Comparison of ENCODE assay signal across 18 cellular contexts in genomic region chr19:54541712-54542111, GRCh38. TPM values are rescaled to one million over a fixed set of nuclear protein-coding genes. Genes with fewer than 3 reads are reported as not detected.
"Had no signal": no experiment of that assay in that cellular context is flagged by ENCODE, and none has a peak within 500 bp of the region (broad histone marks: within the 10 kb centered on the region; RNA-seq: fewer than 3 reads in every experiment).

No MANE protein-coding gene starts in this region.

- H3K27me3 ChIP-seq: adrenal gland, cardiac muscle cell, right lobe of liver had no signal

- H3K4me1 ChIP-seq: adrenal gland, gastroesophageal sphincter, heart right ventricle, psoas muscle, right lobe of liver, stomach had no signal

- DNase-seq: activated CD4-positive, alpha-beta T cell treated with anti-CD3 and anti-CD28 coated beads, Interleukin-2, amount 50 U/mL, for 4 hours; activated naive CD4-positive, alpha-beta T cell treated with Interleukin-2 at 50 U/mL for 16 hours; adrenal gland; heart right ventricle; islet precursor cell; psoas muscle; right lobe of liver; stomach; SW 1271; T-helper 9 cell had no signal

- H3K4me3 Mint-ChIP-seq: mesothelial cell of epicardium, neural crest cell had no signal

- H3K4me3 ChIP-seq: adrenal gland, cardiac muscle cell, gastroesophageal sphincter, heart right ventricle, lung, psoas muscle, right lobe of liver, smooth muscle cell, stomach had no signal

- H3K36me3 ChIP-seq: adrenal gland, cardiac muscle cell, gastroesophageal sphincter, heart right ventricle, right lobe of liver, stomach had no signal

- H3K4me1 Mint-ChIP-seq: mesothelial cell of epicardium, neural crest cell had no signal

- H3K9me3 ChIP-seq: adrenal gland, gastroesophageal sphincter, heart right ventricle, psoas muscle, right lobe of liver had no signal

- ATAC-seq: gastroesophageal sphincter, heart right ventricle, psoas muscle, right lobe of liver had no signal

- H3K27ac ChIP-seq: adrenal gland, cardiac muscle cell, gastroesophageal sphincter, heart right ventricle, psoas muscle, right lobe of liver, stomach had no signal

- H3K4me2 ChIP-seq: smooth muscle cell had no signal

- H3K27ac Mint-ChIP-seq: mesothelial cell of epicardium had no signal

RNA-seq across cellular contexts. Expression of gene LILRA2, which starts 31.9 kb away (rescaled TPM):
- total RNA-seq: cardiac muscle cell, mesothelial cell of epicardium, neural crest cell, osteoblast, smooth muscle cell had no signal
- polyA plus RNA-seq: cardiac muscle cell, smooth muscle cell had no signal

RNA-seq across cellular contexts. Expression of gene LAIR2, which starts 39.1 kb away (rescaled TPM):
- total RNA-seq: cardiac muscle cell, gastroesophageal sphincter, lung, mesothelial cell of epicardium, neural crest cell, osteoblast, psoas muscle, smooth muscle cell, stomach, ureter had no signal
- polyA plus RNA-seq: adrenal gland, cardiac muscle cell, heart right ventricle, psoas muscle, smooth muscle cell had no signal

RNA-seq across cellular contexts. Expression of gene LILRA1, which starts 51.7 kb away (rescaled TPM):
- total RNA-seq: cardiac muscle cell, mesothelial cell of epicardium, neural crest cell, osteoblast, smooth muscle cell, stomach had no signal
- polyA plus RNA-seq: cardiac muscle cell, smooth muscle cell had no signal
